ENCODE assay signal across 11 cellular contexts in genomic region chr3:153289334-153289808, GRCh38.
DNase-seq lines count a peak whose midpoint lies in the region; ATAC-seq and TF ChIP-seq lines count a peak whose summit lies in the region.
"Had no signal": no experiment of that assay in that cellular context is flagged by ENCODE, and none has a peak within 500 bp of the region (broad histone marks: within the 10 kb centered on the region; RNA-seq: fewer than 3 reads in every experiment).

No MANE protein-coding gene starts in this region.

- H2BK5ac ChIP-seq in neuronal stem cell (ENCODE audit: low read length), result no peak overlapping the region

- H3K4me1 ChIP-seq in neuronal stem cell (ENCODE audit: control insufficient read depth in 2 of 2, insufficient read depth in 1 of 2, low read depth in 1 of 2, low read length in 2 of 2), result no peaks in the 10 kb centered on the region

- no peaks in the 10 kb centered on the region for H3K36me3 ChIP-seq in neuronal stem cell (replicated peaks in 1 of 2; ENCODE audit: control insufficient read depth in 2 of 2, insufficient read depth in 2 of 2, low read length in 2 of 2)

- H3K14ac ChIP-seq in neuronal stem cell (ENCODE audit: low read length), result no peak overlapping the region

- H4K91ac ChIP-seq in neuronal stem cell (ENCODE audit: low read depth, low read length, poor library complexity), result no peak overlapping the region

- no peak overlapping the region for H3K27ac ChIP-seq in neuronal stem cell (replicated peaks; ENCODE audit: low read length)
- H3K27ac ChIP-seq: testis had no signal

- no peak overlapping the region for H4K8ac ChIP-seq in neuronal stem cell (ENCODE audit: low read depth, low read length)

- no peak overlapping the region for H2BK12ac ChIP-seq in neuronal stem cell (ENCODE audit: low read length)

- WGBS in neuronal stem cell (ENCODE audit: extremely low coverage in 2 of 2, insufficient read length in 2 of 2, insufficient replicate concordance in 1 of 2), 2 donors, result no CpG with 5 or more reads among the region's 3 CpGs

- no peaks in the 10 kb centered on the region for H3K9me3 ChIP-seq in neuronal stem cell (replicated peaks in 1 of 2; ENCODE audit: control insufficient read depth in 2 of 2, insufficient read depth in 1 of 2, low read depth in 1 of 2, low read length in 2 of 2)
- H3K9me3 ChIP-seq: testis had no signal

- ATAC-seq in stimulated activated naive CD8-positive, alpha-beta T cell treated with anti-CD3 and anti-CD28 coated beads, Interleukin-15, amount 100 ng/mL, for 72 hours, result no peak

- no peak overlapping the region for H2AFZ ChIP-seq in neuronal stem cell (ENCODE audit: low read length)

- H3K4me3 ChIP-seq in neuronal stem cell (ENCODE audit: low read length in 2 of 2), result no peak overlapping the region
- H3K4me3 ChIP-seq: testis had no signal

- DNase-seq in T-helper 1 cell, result no peak
- peak; percentile 63 for DNase-seq in NOMO-1 treated with dmso at 0.1 percent for 144 hours (lab: John Stamatoyannopoulos, UW; ENCODE audit: unreplicated experiment)
- peak; percentile 74 to 85 for DNase-seq in erythroblast (lab: John Stamatoyannopoulos, UW)
- DNase-seq in putamen (ENCODE audit: low spot score), result peak; percentile 44
- no peak for DNase-seq in neuronal stem cell (ENCODE audit: low spot score)
- DNase-seq in stimulated activated naive CD8-positive, alpha-beta T cell treated with anti-CD3 and anti-CD28 coated beads, Interleukin-15, amount 100 ng/mL, for 72 hours, result no peak
- no peak for DNase-seq in C1 segment of cervical spinal cord (lab: John Stamatoyannopoulos, UW)
- DNase-seq: 8988T, NCI-H1436 treated with DMSO at 0.1 percent for 48 hours, testis had no signal

- H3K9me3 Mint-ChIP-seq in T-helper 1 cell treated with Interleukin-12 subunit alpha and Interleukin-12 subunit beta and Interleukin-4 antibody, amounts not matched to agents 30 μg/mL and 1 μg/mL, for 36 hours, result no peaks in the 10 kb centered on the region
- no peaks in the 10 kb centered on the region for H3K9me3 Mint-ChIP-seq in stimulated activated naive CD8-positive, alpha-beta T cell treated with anti-CD3 and anti-CD28 coated beads, Interleukin-15, amount 100 ng/mL, for 72 hours

- H2BK120ac ChIP-seq in neuronal stem cell (ENCODE audit: low read depth, low read length), result no peak overlapping the region

- H3K9ac ChIP-seq in neuronal stem cell (ENCODE audit: low read depth, low read length, poor library complexity), result no peak overlapping the region

- H3K27ac Mint-ChIP-seq in T-helper 1 cell treated with Interleukin-12 subunit alpha and Interleukin-12 subunit beta and Interleukin-4 antibody, amounts not matched to agents 30 μg/mL and 1 μg/mL, for 36 hours, result peak overlapping the region; percentile 9
- H3K27ac Mint-ChIP-seq in stimulated activated naive CD8-positive, alpha-beta T cell treated with anti-CD3 and anti-CD28 coated beads, Interleukin-15, amount 100 ng/mL, for 72 hours, result no peak overlapping the region

- H3K27me3 Mint-ChIP-seq in T-helper 1 cell treated with Interleukin-12 subunit alpha and Interleukin-12 subunit beta and Interleukin-4 antibody, amounts not matched to agents 30 μg/mL and 1 μg/mL, for 36 hours (ENCODE audit: low read depth), result no peaks in the 10 kb centered on the region
- no peaks in the 10 kb centered on the region for H3K27me3 Mint-ChIP-seq in stimulated activated naive CD8-positive, alpha-beta T cell treated with anti-CD3 and anti-CD28 coated beads, Interleukin-15, amount 100 ng/mL, for 72 hours

- H3K4me3 Mint-ChIP-seq in T-helper 1 cell treated with Interleukin-12 subunit alpha and Interleukin-12 subunit beta and Interleukin-4 antibody, amounts not matched to agents 30 μg/mL and 1 μg/mL, for 36 hours, result no peak overlapping the region
- H3K4me3 Mint-ChIP-seq in stimulated activated naive CD8-positive, alpha-beta T cell treated with anti-CD3 and anti-CD28 coated beads, Interleukin-15, amount 100 ng/mL, for 72 hours, result no peak overlapping the region

- no peak overlapping the region for H2AK5ac ChIP-seq in neuronal stem cell (ENCODE audit: low read depth, low read length)

- H3K4ac ChIP-seq in neuronal stem cell (ENCODE audit: low read length), result no peak overlapping the region

- H3K36me3 Mint-ChIP-seq in T-helper 1 cell treated with Interleukin-12 subunit alpha and Interleukin-12 subunit beta and Interleukin-4 antibody, amounts not matched to agents 30 μg/mL and 1 μg/mL, for 36 hours (ENCODE audit: low read depth), result no peaks in the 10 kb centered on the region

- H3K18ac ChIP-seq in neuronal stem cell (ENCODE audit: low read length), result no peak overlapping the region

- no peak overlapping the region for H3K4me2 ChIP-seq in neuronal stem cell (ENCODE audit: insufficient read depth, low read length, poor library complexity, severe bottlenecking)

- no peak for TF ChIP-seq POLR2A in erythroblast (IDR thresholded peaks at IDR 0.05; ENCODE audit: low read length)

- H3K23ac ChIP-seq in neuronal stem cell (ENCODE audit: low read depth, low read length, poor library complexity), result no peak overlapping the region

- peaks cover 39% of the 10 kb centered on the region for H3K4me1 Mint-ChIP-seq in T-helper 1 cell treated with Interleukin-12 subunit alpha and Interleukin-12 subunit beta and Interleukin-4 antibody, amounts not matched to agents 30 μg/mL and 1 μg/mL, for 36 hours (ENCODE audit: low read depth)
- H3K4me1 Mint-ChIP-seq in stimulated activated naive CD8-positive, alpha-beta T cell treated with anti-CD3 and anti-CD28 coated beads, Interleukin-15, amount 100 ng/mL, for 72 hours, result peaks cover 39% of the 10 kb centered on the region

- H3K79me1 ChIP-seq in neuronal stem cell (ENCODE audit: low read depth, low read length), result no peaks in the 10 kb centered on the region

- no peaks in the 10 kb centered on the region for H3K27me3 ChIP-seq in neuronal stem cell (ENCODE audit: control insufficient read depth in 3 of 3, insufficient read depth in 3 of 3, low read depth in 1 of 3, low read length in 3 of 3)
- H3K27me3 ChIP-seq: testis had no signal

- H2BK15ac ChIP-seq in neuronal stem cell (ENCODE audit: low read length), result no peak overlapping the region

Comparison
In these comparisons a context has a peak if more than half of its experiments do, and no peak if none do; other contexts are left out.
1. DNase-seq: peak in NOMO-1 treated with dmso at 0.1 percent for 144 hours (single experiment), erythroblast (2 of 2) and putamen (single experiment); none in T-helper 1 cell (0 of 5), neuronal stem cell (single experiment), stimulated activated naive CD8-positive, alpha-beta T cell treated with anti-CD3 and anti-CD28 coated beads, Interleukin-15, amount 100 ng/mL, for 72 hours (0 of 2) and C1 segment of cervical spinal cord (0 of 14).